In genomic region chr1:226548281-226549093, GRCh38 we compare ENCODE assay signal across 8 cellular contexts. TPM values are rescaled to one million over a fixed set of nuclear protein-coding genes. Genes with fewer than 3 reads are reported as not detected.
DNase-seq lines count a peak whose midpoint lies in the region; ATAC-seq, FAIRE-seq and TF ChIP-seq lines count a peak whose summit lies in the region.

STUM (plus strand) TSS chr1:226548764; CDS start chr1:226548905, 141 bp downstream.

- H3K27ac ChIP-seq in left ventricle myocardium inferior (replicated peaks): peak within 1 kb of the TSS; percentile 55
- H3K27ac ChIP-seq in psoas muscle: peak within 1 kb of the TSS; percentile 30

- H3K4me3 Mint-ChIP-seq in activated naive CD4-positive, alpha-beta T cell treated with anti-CD3 and anti-CD28 coated beads, Interleukin-2, amount 10 ng/mL, durations not matched to agents 7 days and 5 days: peak within 1 kb of the TSS; percentile 49

- H3K4me3 ChIP-seq in left ventricle myocardium inferior (peak within 1 kb of the TSS; percentile 72), psoas muscle (peak within 1 kb of the TSS; percentile 67)

- peaks cover 22% of the 10 kb centered on the region for H3K27me3 ChIP-seq in left ventricle myocardium inferior (ENCODE audit: low read depth)
- H3K27me3 ChIP-seq in psoas muscle (ENCODE audit: insufficient read depth in 3 of 3, low read length in 2 of 3): peaks cover 0 to 44% (median 5%) of the 10 kb centered on the region in 3 donors

- TF ChIP-seq CTCF in left ventricle myocardium inferior (IDR thresholded peaks at IDR 0.05; ENCODE audit: borderline replicate concordance): no peak
- no peak for TF ChIP-seq CTCF in psoas muscle (IDR thresholded peaks at IDR 0.05)

- H3K4me1 Mint-ChIP-seq in activated naive CD4-positive, alpha-beta T cell treated with anti-CD3 and anti-CD28 coated beads, Interleukin-2, amount 10 ng/mL, durations not matched to agents 7 days and 5 days: peaks cover 14% of the 10 kb centered on the region

- no peaks in the 10 kb centered on the region for H3K36me3 ChIP-seq in left ventricle myocardium inferior
- H3K36me3 ChIP-seq in psoas muscle (ENCODE audit: insufficient read depth in 1 of 2, low read depth in 1 of 2): no peaks in the 10 kb centered on the region

- CTCF ChIA-PET in activated naive CD4-positive, alpha-beta T cell treated with anti-CD3 and anti-CD28 coated beads, Interleukin-2, amount 10 ng/mL, durations not matched to agents 7 days and 5 days (lab: Charles Lee): interaction anchor here (0.6 to 3.2 kb wide), 7 partner anchors 15 to 141 kb away, joined by 3 to 11 read pairs (median 3); partner anchors contain the start of gene PARP1

- H3K9me3 Mint-ChIP-seq in activated naive CD4-positive, alpha-beta T cell treated with anti-CD3 and anti-CD28 coated beads, Interleukin-2, amount 10 ng/mL, durations not matched to agents 7 days and 5 days: no peaks in the 10 kb centered on the region

- DNase-seq in EL (peak; percentile 25), NCI-H146 treated with DMSO at 0.1 percent for 48 hours (lab: John Stamatoyannopoulos, UW; ENCODE audit: unreplicated experiment) (peak; percentile 62), left ventricle myocardium inferior (peak; percentile 35), psoas muscle (peak; percentile 30 to 57), H54 (ENCODE audit: insufficient read length, low spot score) (no peak)
- peak; percentile 27 for DNase-seq in activated naive CD4-positive, alpha-beta T cell treated with anti-CD3 and anti-CD28 coated beads, Interleukin-2, amount 10 ng/mL, durations not matched to agents 7 days and 5 days

- WGBS in psoas muscle, 3 donors: 0 to 2% (median 1%) methylated on average over 35 to 82 of the region's 82 CpGs

- no peak for FAIRE-seq in H54 (lab: Jason Lieb, UNC)

- H3K27me3 Mint-ChIP-seq in activated naive CD4-positive, alpha-beta T cell treated with anti-CD3 and anti-CD28 coated beads, Interleukin-2, amount 10 ng/mL, durations not matched to agents 7 days and 5 days: peaks cover 79% of the 10 kb centered on the region

- no peak for TF ChIP-seq POLR2A in H54 (IDR thresholded peaks at IDR 0.05; ENCODE audit: low read depth, low read length)

- H3K9me3 ChIP-seq in left ventricle myocardium inferior (replicated peaks) (no peaks in the 10 kb centered on the region), psoas muscle (no peaks in the 10 kb centered on the region)

- no peaks in the 10 kb centered on the region for H3K36me3 Mint-ChIP-seq in activated naive CD4-positive, alpha-beta T cell treated with anti-CD3 and anti-CD28 coated beads, Interleukin-2, amount 10 ng/mL, durations not matched to agents 7 days and 5 days

- no peak within 1 kb of the TSS for H3K27ac Mint-ChIP-seq in activated naive CD4-positive, alpha-beta T cell treated with anti-CD3 and anti-CD28 coated beads, Interleukin-2, amount 10 ng/mL, durations not matched to agents 7 days and 5 days

- peaks cover 60% of the 10 kb centered on the region for H3K4me1 ChIP-seq in left ventricle myocardium inferior
- H3K4me1 ChIP-seq in psoas muscle: peaks cover 16% of the 10 kb centered on the region

- intact Hi-C loops in left ventricle myocardium inferior (cut with micrococcal nuclease) (loop anchor here (10.0 kb wide), 1 partner anchor 56 kb away; no protein-coding TSS in a partner anchor), psoas muscle (cut with DNase I) (loop anchor here in 1 of 2 donors (5.0 kb wide), 1 partner anchor 279 kb away; no protein-coding TSS in a partner anchor)

- ATAC-seq in psoas muscle: peak; percentile 32 to 65 (median 61)
- no peak for ATAC-seq in GM21515 (IDR thresholded peaks at IDR 0.05; ENCODE audit: unreplicated experiment)
- ATAC-seq in HG02763 (IDR thresholded peaks at IDR 0.05; ENCODE audit: unreplicated experiment): no peak

RNA-seq across cellular contexts. Expression of gene STUM, which starts in this region (rescaled TPM):
- total RNA-seq in left ventricle myocardium inferior (0.85 TPM), psoas muscle (1 to 10 TPM in 3 of 4 donors, under 1 TPM in 1; 0.34 to 1.5 (median 1.2) TPM)
- under 1 TPM; 0.69 to 0.96 (median 0.86) TPM for polyA plus RNA-seq in psoas muscle

Comparison
In these comparisons a context has a peak if more than half of its experiments do, and no peak if none do; other contexts are left out.
1. Peak in DNase-seq, H3K4me3 ChIP-seq and H3K27ac ChIP-seq in left ventricle myocardium inferior; RNA of the gene not detected or under 1 TPM.
2. ATAC-seq: peak in psoas muscle (4 of 4); none in GM21515 (single experiment) and HG02763 (single experiment).